25 cellular contexts compared by ENCODE assay signal in genomic region chr2:134493797-134494196, GRCh38.
"Had no signal": no experiment of that assay in that cellular context is flagged by ENCODE, and none has a peak within 500 bp of the region (broad histone marks: within the 10 kb centered on the region; RNA-seq: fewer than 3 reads in every experiment).

No MANE protein-coding gene starts in this region.

- H3K9me3 ChIP-seq: colonic mucosa, esophagus squamous epithelium, ovary, psoas muscle, suprapubic skin, transverse colon, vagina had no signal

- H3K27me3 ChIP-seq: colonic mucosa, ovary, suprapubic skin, vagina had no signal

- H3K27ac ChIP-seq: colonic mucosa, esophagus squamous epithelium, ovary, psoas muscle, suprapubic skin, transverse colon, vagina had no signal

- ATAC-seq: left colon; natural killer cell; psoas muscle; sciatic nerve; stimulated activated naive CD8-positive, alpha-beta T cell treated with anti-CD3 and anti-CD28 coated beads, Interleukin-15, amount 100 ng/mL, for 72 hours had no signal

- DNase-seq: colonic mucosa; effector memory CD4-positive, alpha-beta T cell; erythroblast; esophagus squamous epithelium; foreskin melanocyte; glutamatergic neuron; left colon; natural killer cell; occipital lobe; ovary; posterior cingulate gyrus; psoas muscle; retina; stimulated activated CD4-positive, alpha-beta T cell treated with anti-CD3 and anti-CD28 coated beads, Interleukin-12 subunit alpha, Interleukin-12 subunit beta, amount 100 ng/mL, for 4 hours; stimulated activated CD4-positive, alpha-beta T cell treated with anti-CD3 and anti-CD28 coated beads, Interleukin-1b, Interleukin-23, amount 100 ng/mL, for 48 hours; stimulated activated CD4-positive, alpha-beta T cell treated with anti-CD3 and anti-CD28 coated beads, Interleukin-4, amount 100 ng/mL, for 1 hour; stimulated activated CD8-positive, alpha-beta memory T cell treated with anti-CD3 and anti-CD28 coated beads, Interleukin-4, amount 100 ng/mL, for 48 hours; stimulated activated naive CD4-positive, alpha-beta T cell; stimulated activated naive CD8-positive, alpha-beta T cell treated with anti-CD3 and anti-CD28 coated beads, Interleukin-15, amount 100 ng/mL, for 72 hours; transverse colon had no signal

- H3K36me3 ChIP-seq: colonic mucosa, esophagus squamous epithelium, ovary, suprapubic skin, transverse colon, vagina had no signal

- H3K4me3 ChIP-seq: colonic mucosa, esophagus squamous epithelium, lung, ovary, psoas muscle, smooth muscle cell, suprapubic skin, transverse colon, vagina had no signal

- H3K4me1 ChIP-seq: colonic mucosa, esophagus squamous epithelium, psoas muscle, suprapubic skin, transverse colon, vagina had no signal
